ENCODE assay signal across 12 cellular contexts in genomic region chr14:92646952-92647461, GRCh38.
DNase-seq lines count a peak whose midpoint lies in the region; ATAC-seq and TF ChIP-seq lines count a peak whose summit lies in the region.
"Had no signal": no experiment of that assay in that cellular context is flagged by ENCODE, and none has a peak within 500 bp of the region (broad histone marks: within the 10 kb centered on the region; RNA-seq: fewer than 3 reads in every experiment).

No MANE protein-coding gene starts in this region.

- no peak for TF ChIP-seq POLR2A in breast epithelium (IDR thresholded peaks at IDR 0.05)

- DNase-seq in T47D (ENCODE audit: low read depth in 1 of 2, low spot score in 1 of 2), result peak; percentile 39 to 67
- DNase-seq in breast epithelium (ENCODE audit: low spot score in 2 of 2), result no peak
- DNase-seq in amniotic epithelial cell (ENCODE audit: low read depth), result peak; percentile 96
- DNase-seq in lower lobe of right lung, result no peak
- peak in 1 of 2 donors; percentile 79 for DNase-seq in aorta
- no peak for DNase-seq in activated CD8-positive, alpha-beta memory T cell treated with anti-CD3 and anti-CD28 coated beads, Interleukin-2, amount 50 U/mL, for 48 hours
- DNase-seq in CD1c-positive myeloid dendritic cell (ENCODE audit: extremely low spot score), result no peak
- DNase-seq in islet precursor cell, result no peak
- DNase-seq: cerebellar nuclear complex, DND-41, mesendoderm had no signal

- peaks cover 0 to 7% of the 10 kb centered on the region in 2 donors for H3K9me3 ChIP-seq in breast epithelium
- peaks cover 6% of the 10 kb centered on the region for H3K9me3 ChIP-seq in lower lobe of right lung
- H3K9me3 ChIP-seq in aorta (ENCODE audit: control insufficient read depth, low read length), result no peaks in the 10 kb centered on the region

- intact Hi-C loops in breast epithelium (cut with DNase I; ENCODE audit: low total_unique reads) (no loop called here), lower lobe of right lung (cut with DNase I) (no loop called here), aorta (cut with DNase I) (loop anchor here (2.0 to 5.0 kb wide), 3 partner anchors 36 to 1330 kb away; partner anchors contain the start of gene ASB2 (in 1 of the 2))

- in situ Hi-C loops in T47D (cut with HindIII; ENCODE audit: low pct_unique_long_range_greater_than_20kb, low sequenced_read_pairs), result no loop called here

- no peaks in the 10 kb centered on the region for H3K36me3 ChIP-seq in breast epithelium
- peaks cover 21% of the 10 kb centered on the region for H3K36me3 ChIP-seq in lower lobe of right lung
- H3K36me3 ChIP-seq in aorta (ENCODE audit: control insufficient read depth in 1 of 2, insufficient read depth in 2 of 2, low read length in 1 of 2), result no peaks in the 10 kb centered on the region

- WGBS in aorta, 2 donors, result 6 to 8% methylated on average over 8 of the region's 8 CpGs

- TF ChIP-seq CTCF in breast epithelium (IDR thresholded peaks at IDR 0.05) (no peak), lower lobe of right lung (IDR thresholded peaks at IDR 0.05) (no peak)

- H3K27me3 ChIP-seq in breast epithelium (no peaks in the 10 kb centered on the region), lower lobe of right lung (ENCODE audit: low read depth) (no peaks in the 10 kb centered on the region), aorta (ENCODE audit: control insufficient read depth in 1 of 2, insufficient read depth in 2 of 2, low read length in 1 of 2) (no peaks in the 10 kb centered on the region)

- H3K4me1 ChIP-seq in breast epithelium (no peaks in the 10 kb centered on the region), lower lobe of right lung (peaks cover 61% of the 10 kb centered on the region), aorta (ENCODE audit: control insufficient read depth in 1 of 2, insufficient read depth in 2 of 2, low read length in 2 of 2) (peaks cover 0 to 9% of the 10 kb centered on the region in 2 donors)

- ATAC-seq in lower lobe of right lung (no peak), aorta (ENCODE audit: low FRiP score) (peak; percentile 43)
- ATAC-seq: K562 had no signal

- H3K27ac ChIP-seq in breast epithelium, result peak overlapping the region in 1 of 2 donors; percentile 44
- H3K27ac ChIP-seq in lower lobe of right lung, result peak overlapping the region; percentile 81
- H3K27ac ChIP-seq in aorta (ENCODE audit: low read depth in 1 of 2, low read length in 2 of 2), result peak overlapping the region; percentile 68 to 98

- H3K4me3 ChIP-seq in breast epithelium, result no peak overlapping the region
- no peak overlapping the region for H3K4me3 ChIP-seq in lower lobe of right lung
- H3K4me3 ChIP-seq in aorta (ENCODE audit: low read length in 2 of 2), result no peak overlapping the region
- H3K4me3 ChIP-seq: K562 had no signal

Comparison
In these comparisons a context has a peak if more than half of its experiments do, and no peak if none do; other contexts are left out.
1. DNase-seq: peak in T47D (2 of 2) and amniotic epithelial cell (single experiment); none in breast epithelium (0 of 2), lower lobe of right lung (single experiment), activated CD8-positive, alpha-beta memory T cell treated with anti-CD3 and anti-CD28 coated beads, Interleukin-2, amount 50 U/mL, for 48 hours (single experiment), CD1c-positive myeloid dendritic cell (single experiment) and islet precursor cell (single experiment).
2. intact Hi-C loops: an anchor here in aorta (2.0 to 5.0 kb wide); none called in breast epithelium and lower lobe of right lung.